Comparison of ENCODE assay signal across 33 cellular contexts in the genomic region with DNA sequence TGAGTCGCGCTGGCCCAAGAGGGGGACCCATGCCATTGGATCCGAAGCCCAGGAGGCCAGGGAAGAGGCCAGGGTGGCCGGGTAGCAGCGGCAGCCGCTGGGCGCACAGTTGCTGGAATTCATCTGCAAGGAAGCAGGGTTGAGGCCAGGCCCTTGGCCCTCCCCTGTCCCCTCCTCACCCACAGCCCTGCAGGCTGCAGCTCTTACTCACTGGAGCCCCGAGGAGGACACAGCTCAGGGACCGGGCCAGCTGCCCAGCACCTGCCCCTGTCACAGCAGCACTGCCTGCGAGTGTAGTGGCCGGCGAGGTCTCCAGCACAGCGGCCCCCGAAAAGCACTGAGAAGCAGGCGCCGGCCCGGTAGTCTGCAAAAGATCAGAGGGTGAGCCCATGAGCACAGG. TPM values are rescaled to one million over a fixed set of nuclear protein-coding genes. Genes with fewer than 3 reads are reported as not detected.
"Had no signal": no experiment of that assay in that cellular context is flagged by ENCODE, and none has a peak within 500 bp of the region (broad histone marks: within the 10 kb centered on the region; RNA-seq: fewer than 3 reads in every experiment).

No MANE protein-coding gene starts in this region.

- H3K36me3 ChIP-seq: esophagus muscularis mucosa, gastroesophageal sphincter, heart right ventricle, lower lobe of right lung, neutrophil, right lobe of liver, stomach, thyroid gland had no signal

- ATAC-seq: foreskin keratinocyte; gastroesophageal sphincter; heart right ventricle; left colon; left ventricle myocardium superior; lower lobe of right lung; natural killer cell; right lobe of liver; stimulated activated effector memory CD8-positive, alpha-beta T cell treated with anti-CD3 and anti-CD28 coated beads, Interleukin-12 subunit alpha, Interleukin-12 subunit beta, amount 100 ng/mL, for 72 hours had no signal

- DNase-seq: dermis blood vessel endothelial cell; effector memory CD4-positive, alpha-beta T cell; foreskin keratinocyte; heart right ventricle; hippocampal formation; immature natural killer cell; islet precursor cell; kidney glomerular epithelial cell; left colon; left ventricle myocardium superior; lower lobe of right lung; natural killer cell; right lobe of liver; stimulated activated CD4-positive, alpha-beta T cell treated with anti-CD3 and anti-CD28 coated beads, Interleukin-12 subunit alpha, Interleukin-12 subunit beta, amount 100 ng/mL, for 4 hours; stimulated activated CD4-positive, alpha-beta T cell treated with anti-CD3 and anti-CD28 coated beads, Interleukin-1b, Interleukin-23, amount 100 ng/mL, for 48 hours; stimulated activated CD4-positive, alpha-beta T cell treated with anti-CD3 and anti-CD28 coated beads, Interleukin-4, amount 100 ng/mL, for 1 hour; stimulated activated naive CD4-positive, alpha-beta T cell treated with Interleukin-2 at 50 U/mL for 16 hours; stomach; thyroid gland; trophoblast cell had no signal

- H3K27ac ChIP-seq: coronary artery, esophagus muscularis mucosa, foreskin keratinocyte, gastroesophageal sphincter, heart right ventricle, lower lobe of right lung, neutrophil, parathyroid adenoma, right lobe of liver, stomach, thyroid gland had no signal

- H3K9ac ChIP-seq: parathyroid adenoma had no signal

- H3K27me3 ChIP-seq: neutrophil, right lobe of liver, thyroid gland had no signal

- H3K9me3 ChIP-seq: esophagus muscularis mucosa, gastroesophageal sphincter, heart right ventricle, lower lobe of right lung, neutrophil, right lobe of liver, stomach, thyroid gland had no signal

- H3K4me1 ChIP-seq: esophagus muscularis mucosa, foreskin keratinocyte, gastroesophageal sphincter, right lobe of liver, thyroid gland had no signal

- H3K4me3 ChIP-seq: coronary artery, esophagus muscularis mucosa, gastroesophageal sphincter, heart right ventricle, lower lobe of right lung, right lobe of liver, smooth muscle cell, stomach, thyroid gland had no signal

- FAIRE-seq: endothelial cell of umbilical vein had no signal

RNA-seq across cellular contexts. Expression of a gene that starts 11.2 kb away (rescaled TPM):
- total RNA-seq: dermis blood vessel endothelial cell, endothelial cell of umbilical vein, foreskin keratinocyte, left colon, left ventricle myocardium superior, mesenteric fat pad, omental fat pad, smooth muscle cell, subcutaneous adipose tissue had no signal
- polyA plus RNA-seq: endothelial cell of umbilical vein, fibroblast of lung, foreskin keratinocyte, heart right ventricle, immature natural killer cell, smooth muscle cell, urinary bladder had no signal
